In genomic region chr10:12509016-12509793, GRCh38 we compare ENCODE assay signal across 20 cellular contexts.
DNase-seq lines count a peak whose midpoint lies in the region; ATAC-seq and TF ChIP-seq lines count a peak whose summit lies in the region.
"Had no signal": no experiment of that assay in that cellular context is flagged by ENCODE, and none has a peak within 500 bp of the region (broad histone marks: within the 10 kb centered on the region; RNA-seq: fewer than 3 reads in every experiment).

No MANE protein-coding gene starts in this region.

- H2BK15ac ChIP-seq in mesenchymal stem cell (ENCODE audit: low read depth, poor library complexity, severe bottlenecking): no peak overlapping the region

- no peak overlapping the region for H4K91ac ChIP-seq in mesenchymal stem cell (ENCODE audit: low read length)

- no peak overlapping the region for H2BK12ac ChIP-seq in mesenchymal stem cell (ENCODE audit: low read length in 2 of 2)

- ATAC-seq in activated CD4-positive, alpha-beta T cell treated with anti-CD3 and anti-CD28 coated beads for 36 hours: peak; percentile 78
- ATAC-seq: HepG2, Panc1 had no signal

- DNase-seq in activated CD4-positive, alpha-beta T cell treated with anti-CD3 and anti-CD28 coated beads for 36 hours: peak; percentile 51
- no peak for DNase-seq in activated CD4-positive, alpha-beta T cell treated with anti-CD3 and anti-CD28 coated beads, Interleukin-2, amount 50 U/mL, for 4 hours
- DNase-seq in CD4-positive, alpha-beta memory T cell: no peak
- DNase-seq in WERI-Rb-1: peak; percentile 17
- no peak for DNase-seq in mesenchymal stem cell
- no peak for DNase-seq in dermis blood vessel endothelial cell
- DNase-seq in CD8-positive, alpha-beta memory T cell: no peak
- no peak for DNase-seq in OCI-M1 (lab: John Stamatoyannopoulos, UW)
- DNase-seq: central memory CD4-positive, alpha-beta T cell; EL; endodermal cell; H7; NCI-H2081; NCI-H526 treated with DMSO at 0.1 percent for 48 hours had no signal

- peaks cover 45% of the 10 kb centered on the region for H3K4me1 Mint-ChIP-seq in activated CD4-positive, alpha-beta T cell treated with anti-CD3 and anti-CD28 coated beads for 36 hours
- H3K4me1 Mint-ChIP-seq in CD4-positive, alpha-beta memory T cell: peaks cover 26 to 69% (median 50%) of the 10 kb centered on the region in 4 donors
- peaks cover 44 to 65% (median 58%) of the 10 kb centered on the region in 3 donors for H3K4me1 Mint-ChIP-seq in CD8-positive, alpha-beta memory T cell

- no peak overlapping the region for H2AFZ ChIP-seq in mesenchymal stem cell (ENCODE audit: low read depth, low read length)

- H3K14ac ChIP-seq in mesenchymal stem cell (ENCODE audit: low read length in 2 of 2): no peak overlapping the region

- no peak overlapping the region for H3K9ac ChIP-seq in mesenchymal stem cell (ENCODE audit: low read length)

- POLR2A ChIA-PET in activated CD4-positive, alpha-beta T cell treated with anti-CD3 and anti-CD28 coated beads for 36 hours (lab: Charles Lee): no interaction called here
- POLR2A ChIA-PET in CD4-positive, alpha-beta memory T cell (lab: Charles Lee; ENCODE audit: partially characterized antibody): no interaction called here
- POLR2A ChIA-PET in CD8-positive, alpha-beta memory T cell (lab: Charles Lee): no interaction called here

- 89% methylated on average over 5 of the region's 5 CpGs for WGBS in mesenchymal stem cell

- H3K27me3 ChIP-seq in CD4-positive, alpha-beta memory T cell (ENCODE audit: insufficient read depth, low read length): no peaks in the 10 kb centered on the region
- H3K27me3 ChIP-seq in WERI-Rb-1 (ENCODE audit: insufficient read depth, low read depth, severe bottlenecking) (no peaks in the 10 kb centered on the region), mesenchymal stem cell (ENCODE audit: control insufficient read depth in 1 of 2, insufficient read depth in 1 of 2, low read length in 2 of 2) (no peaks in the 10 kb centered on the region)
- H3K27me3 ChIP-seq in CD8-positive, alpha-beta memory T cell (ENCODE audit: insufficient read depth, low read length, poor library complexity, severe bottlenecking): no peaks in the 10 kb centered on the region

- H3K4ac ChIP-seq in mesenchymal stem cell (ENCODE audit: low read depth in 1 of 2, low read length in 2 of 2): no peak overlapping the region

- no peaks in the 10 kb centered on the region for H3K36me3 Mint-ChIP-seq in activated CD4-positive, alpha-beta T cell treated with anti-CD3 and anti-CD28 coated beads for 36 hours (ENCODE audit: low read depth)
- peaks cover 0 to 3% of the 10 kb centered on the region in 2 donors for H3K36me3 Mint-ChIP-seq in CD4-positive, alpha-beta memory T cell
- H3K36me3 Mint-ChIP-seq in CD8-positive, alpha-beta memory T cell: peaks cover 0 to 2% (median 2%) of the 10 kb centered on the region in 3 donors

- CTCF ChIA-PET in activated CD4-positive, alpha-beta T cell treated with anti-CD3 and anti-CD28 coated beads for 36 hours (lab: Charles Lee): interaction anchor here (1.0 kb wide), 1 partner anchor 243 kb away, joined by 3 read pairs; no protein-coding TSS in a partner anchor
- CTCF ChIA-PET in CD4-positive, alpha-beta memory T cell (lab: Charles Lee; ENCODE audit: partially characterized antibody): interaction anchor here (1.0 to 1.3 kb wide), 2 partner anchors 147 to 247 kb away, joined by 3 to 6 read pairs; no protein-coding TSS in a partner anchor
- CTCF ChIA-PET in CD8-positive, alpha-beta memory T cell (lab: Charles Lee): no interaction called here

- no peak overlapping the region for H3K4me2 ChIP-seq in mesenchymal stem cell (ENCODE audit: low read length, poor library complexity, severe bottlenecking)

- H3K36me3 ChIP-seq in CD4-positive, alpha-beta memory T cell (ENCODE audit: insufficient read depth, low read length): no peaks in the 10 kb centered on the region
- H3K36me3 ChIP-seq in WERI-Rb-1: no peaks in the 10 kb centered on the region
- H3K36me3 ChIP-seq in mesenchymal stem cell (ENCODE audit: control insufficient read depth in 1 of 2, insufficient read depth in 2 of 2, low read depth in 1 of 2, low read length in 2 of 2): no peaks in the 10 kb centered on the region
- H3K36me3 ChIP-seq in CD8-positive, alpha-beta memory T cell (ENCODE audit: insufficient read depth, low read length): no peaks in the 10 kb centered on the region
- H3K36me3 ChIP-seq: thoracic aorta had no signal

- H3K27me3 Mint-ChIP-seq in activated CD4-positive, alpha-beta T cell treated with anti-CD3 and anti-CD28 coated beads for 36 hours: no peaks in the 10 kb centered on the region
- H3K27me3 Mint-ChIP-seq in CD4-positive, alpha-beta memory T cell: no peaks in the 10 kb centered on the region
- H3K27me3 Mint-ChIP-seq in CD8-positive, alpha-beta memory T cell: no peaks in the 10 kb centered on the region
- H3K27me3 Mint-ChIP-seq: CD4-positive, CD25-positive, alpha-beta regulatory T cell had no signal

- no peak overlapping the region for H3K4me3 ChIP-seq in CD4-positive, alpha-beta memory T cell (ENCODE audit: low read length in 2 of 2)
- no peak overlapping the region for H3K4me3 ChIP-seq in WERI-Rb-1 (ENCODE audit: low read depth, low read length)
- no peak overlapping the region for H3K4me3 ChIP-seq in mesenchymal stem cell (ENCODE audit: insufficient read depth in 1 of 2, low read depth in 1 of 2, low read length in 2 of 2)
- no peak overlapping the region for H3K4me3 ChIP-seq in CD8-positive, alpha-beta memory T cell (ENCODE audit: low read length)
- H3K4me3 ChIP-seq: SK-N-MC, thoracic aorta had no signal

- H3K27ac ChIP-seq in CD4-positive, alpha-beta memory T cell (ENCODE audit: low read depth, low read length): no peak overlapping the region
- no peak overlapping the region for H3K27ac ChIP-seq in WERI-Rb-1
- no peak overlapping the region for H3K27ac ChIP-seq in mesenchymal stem cell (ENCODE audit: low read length, poor library complexity, severe bottlenecking)
- H3K27ac ChIP-seq in CD8-positive, alpha-beta memory T cell (ENCODE audit: low read depth, low read length): no peak overlapping the region
- H3K27ac ChIP-seq: 22Rv1, thoracic aorta had no signal

- H2AK5ac ChIP-seq in mesenchymal stem cell (ENCODE audit: low read length, severe bottlenecking): peak overlapping the region; percentile 9

- H3K4me1 ChIP-seq in CD4-positive, alpha-beta memory T cell (ENCODE audit: insufficient read depth, low read length): peaks cover 27% of the 10 kb centered on the region
- peaks cover 11% of the 10 kb centered on the region for H3K4me1 ChIP-seq in mesenchymal stem cell (ENCODE audit: control insufficient read depth, insufficient read depth, low read depth, low read length)
- H3K4me1 ChIP-seq in CD8-positive, alpha-beta memory T cell (ENCODE audit: insufficient read depth, low read length): peaks cover 10% of the 10 kb centered on the region

- no peak overlapping the region for H2BK5ac ChIP-seq in mesenchymal stem cell (ENCODE audit: low read depth, low read length, poor library complexity, severe bottlenecking)

- peaks cover 50% of the 10 kb centered on the region for H3K79me1 ChIP-seq in mesenchymal stem cell (replicated peaks; ENCODE audit: low read length, poor library complexity, severe bottlenecking)

- no peak overlapping the region for H3K4me3 Mint-ChIP-seq in activated CD4-positive, alpha-beta T cell treated with anti-CD3 and anti-CD28 coated beads for 36 hours
- H3K4me3 Mint-ChIP-seq in CD4-positive, alpha-beta memory T cell: no peak overlapping the region
- no peak overlapping the region for H3K4me3 Mint-ChIP-seq in CD8-positive, alpha-beta memory T cell
- H3K4me3 Mint-ChIP-seq: CD4-positive, CD25-positive, alpha-beta regulatory T cell; endodermal cell had no signal

- H3K23ac ChIP-seq in mesenchymal stem cell (ENCODE audit: low read length in 2 of 2): peak overlapping the region in 1 of 2 experiments; percentile 11

- H4K8ac ChIP-seq in mesenchymal stem cell (ENCODE audit: low read length): no peak overlapping the region

- no peak overlapping the region for H3K27ac Mint-ChIP-seq in activated CD4-positive, alpha-beta T cell treated with anti-CD3 and anti-CD28 coated beads for 36 hours
- H3K27ac Mint-ChIP-seq in CD4-positive, alpha-beta memory T cell: peak overlapping the region in 5 of 7 donors; percentile 21 to 74 (median 57)
- H3K27ac Mint-ChIP-seq in CD8-positive, alpha-beta memory T cell: no peak overlapping the region
- H3K27ac Mint-ChIP-seq: endodermal cell had no signal

- no peak for TF ChIP-seq CTCF in WERI-Rb-1 (IDR thresholded peaks at IDR 0.05; ENCODE audit: low read depth, low read length)

- H3K9me3 ChIP-seq in CD4-positive, alpha-beta memory T cell (ENCODE audit: control insufficient read depth in 1 of 2, low read length in 2 of 2): no peaks in the 10 kb centered on the region
- H3K9me3 ChIP-seq in WERI-Rb-1 (ENCODE audit: severe bottlenecking) (no peaks in the 10 kb centered on the region), mesenchymal stem cell (ENCODE audit: control insufficient read depth, low read length) (no peaks in the 10 kb centered on the region)
- no peaks in the 10 kb centered on the region for H3K9me3 ChIP-seq in CD8-positive, alpha-beta memory T cell (ENCODE audit: low read length)
- H3K9me3 ChIP-seq: thoracic aorta had no signal

- H3K9me3 Mint-ChIP-seq in activated CD4-positive, alpha-beta T cell treated with anti-CD3 and anti-CD28 coated beads for 36 hours (ENCODE audit: low read depth): no peaks in the 10 kb centered on the region
- H3K9me3 Mint-ChIP-seq in CD4-positive, alpha-beta memory T cell: no peaks in the 10 kb centered on the region
- H3K9me3 Mint-ChIP-seq in CD8-positive, alpha-beta memory T cell: peaks cover 0 to 1% (median 0%) of the 10 kb centered on the region in 5 donors
- H3K9me3 Mint-ChIP-seq: CD4-positive, CD25-positive, alpha-beta regulatory T cell; endodermal cell had no signal

- no peak overlapping the region for H2BK120ac ChIP-seq in mesenchymal stem cell (ENCODE audit: low read depth, low read length)

- no peak overlapping the region for H3K18ac ChIP-seq in mesenchymal stem cell (ENCODE audit: low read depth in 1 of 2, low read length in 2 of 2)

- intact Hi-C loops in activated CD4-positive, alpha-beta T cell treated with anti-CD3 and anti-CD28 coated beads for 36 hours (cut with DNase I, micrococcal nuclease): no loop called here
- intact Hi-C loops in CD4-positive, alpha-beta memory T cell (cut with micrococcal nuclease): no loop called here

Comparison
In these comparisons a context has a peak if more than half of its experiments do, and no peak if none do; other contexts are left out.
1. DNase-seq: peak in activated CD4-positive, alpha-beta T cell treated with anti-CD3 and anti-CD28 coated beads for 36 hours (single experiment) and WERI-Rb-1 (single experiment); none in activated CD4-positive, alpha-beta T cell treated with anti-CD3 and anti-CD28 coated beads, Interleukin-2, amount 50 U/mL, for 4 hours (0 of 2), CD4-positive, alpha-beta memory T cell (0 of 5), mesenchymal stem cell (single experiment), dermis blood vessel endothelial cell (single experiment), CD8-positive, alpha-beta memory T cell (0 of 5) and OCI-M1 (single experiment).
2. H3K27ac Mint-ChIP-seq: peak in CD4-positive, alpha-beta memory T cell (5 of 7); none in activated CD4-positive, alpha-beta T cell treated with anti-CD3 and anti-CD28 coated beads for 36 hours (single experiment) and CD8-positive, alpha-beta memory T cell (0 of 8).